20 cellular contexts compared by ENCODE assay signal in genomic region chr11:120260616-120261015, GRCh38. TPM values are rescaled to one million over a fixed set of nuclear protein-coding genes. Genes with fewer than 3 reads are reported as not detected.
DNase-seq lines count a peak whose midpoint lies in the region; ATAC-seq and TF ChIP-seq lines count a peak whose summit lies in the region.
"Had no signal": no experiment of that assay in that cellular context is flagged by ENCODE, and none has a peak within 500 bp of the region (broad histone marks: within the 10 kb centered on the region; RNA-seq: fewer than 3 reads in every experiment).

No MANE protein-coding gene starts in this region.

- TF ChIP-seq CTCF in chondrocyte (IDR thresholded peaks at IDR 0.05) (no peak), neural crest cell (conservative IDR thresholded peaks at IDR 0.05) (no peak), spleen (IDR thresholded peaks at IDR 0.05 in 8 of 11, conservative IDR thresholded peaks at IDR 0.05 in 3 of 11) (no peak)

- H3K4me3 Mint-ChIP-seq in chondrocyte (ENCODE audit: unreplicated experiment) (no peak overlapping the region), neural crest cell (no peak overlapping the region)
- H3K4me3 Mint-ChIP-seq: CD4-positive, alpha-beta memory T cell had no signal

- TF ChIP-seq POLR2A in spleen (IDR thresholded peaks at IDR 0.05), result no peak

- no peak overlapping the region for H3K27ac Mint-ChIP-seq in chondrocyte (ENCODE audit: unreplicated experiment)
- peak overlapping the region; percentile 31 for H3K27ac Mint-ChIP-seq in neural crest cell (ENCODE audit: unreplicated experiment)

- ATAC-seq in GM21360 (IDR thresholded peaks at IDR 0.05; ENCODE audit: unreplicated experiment) (no peak), HG03025 (IDR thresholded peaks at IDR 0.05; ENCODE audit: low FRiP score, unreplicated experiment) (no peak), HG02610 (IDR thresholded peaks at IDR 0.05; ENCODE audit: unreplicated experiment) (no peak)

- H3K27me3 ChIP-seq in spleen (replicated peaks in 1 of 7), result peaks cover 0 to 64% (median 19%) of the 10 kb centered on the region in 7 donors

- H3K27me3 Mint-ChIP-seq in chondrocyte (ENCODE audit: low read depth) (peaks cover 70% of the 10 kb centered on the region), neural crest cell (ENCODE audit: low read depth) (peaks cover 27% of the 10 kb centered on the region)

- H3K4me1 Mint-ChIP-seq in chondrocyte (ENCODE audit: low read depth) (no peaks in the 10 kb centered on the region), neural crest cell (peaks cover 4% of the 10 kb centered on the region)
- H3K4me1 Mint-ChIP-seq: CD4-positive, alpha-beta memory T cell had no signal

- no peaks in the 10 kb centered on the region for H3K36me3 ChIP-seq in spleen

- no peak overlapping the region for H3K4me3 ChIP-seq in spleen

- H3K27ac ChIP-seq in spleen, result no peak overlapping the region

- intact Hi-C loops in spleen (cut with DNase I; ENCODE audit: low total_unique reads), result no loop called here

- peaks cover 0 to 2% (median 0%) of the 10 kb centered on the region in 6 donors for H3K4me1 ChIP-seq in spleen

- H3K36me3 Mint-ChIP-seq in chondrocyte (ENCODE audit: low read depth) (no peaks in the 10 kb centered on the region), neural crest cell (ENCODE audit: low read depth) (no peaks in the 10 kb centered on the region)
- H3K36me3 Mint-ChIP-seq: CD4-positive, alpha-beta memory T cell had no signal

- WGBS in spleen, 5 donors, result 80 to 91% (median 89%) methylated on average over 7 of the region's 7 CpGs

- DNase-seq in chondrocyte (ENCODE audit: low spot score) (peak; percentile 25), neural crest cell (ENCODE audit: low read depth, low spot score) (no peak), spleen (peak; percentile 23), NOMO-1 (lab: John Stamatoyannopoulos, UW; ENCODE audit: unreplicated experiment in 2 of 2) (no peak)
- DNase-seq: C1 segment of cervical spinal cord; Calu3; CD4-positive, alpha-beta memory T cell; COR-L47; DMS53; DMS79 treated with DMSO at 0.1 percent for 48 hours; GF-D8; GOT3; H7; HCEC 1CT had no signal

- H3K9me3 Mint-ChIP-seq in chondrocyte (ENCODE audit: low read depth) (no peaks in the 10 kb centered on the region), neural crest cell (no peaks in the 10 kb centered on the region)
- H3K9me3 Mint-ChIP-seq: CD4-positive, alpha-beta memory T cell had no signal

- no peaks in the 10 kb centered on the region for H3K9me3 ChIP-seq in spleen

RNA-seq across cellular contexts. Expression of gene POU2F3, which starts 20.7 kb away (rescaled TPM):
- total RNA-seq in chondrocyte (not detected in 3 replicates), neural crest cell (not detected in 2 replicates), spleen (under 1 TPM in 3 of 7 donors, not detected in 4; 0.22 to 0.27 (median 0.26) TPM)
- under 1 TPM; 0.04 to 0.16 (median 0.05) TPM for polyA plus RNA-seq in spleen
- total RNA-seq: A673; CD4-positive, alpha-beta memory T cell; Daoy; G401; H7 had no signal
- polyA plus RNA-seq: CD4-positive, alpha-beta memory T cell had no signal

RNA-seq across cellular contexts. Expression of gene OAF, which starts 49.8 kb away (rescaled TPM):
- total RNA-seq in chondrocyte, result 5.7 to 12.8 TPM (median 6.6 TPM) in 3 replicates
- 40.2 and 41.3 TPM in 2 replicates for total RNA-seq in neural crest cell
- 100 to 1,000 TPM in 1 of 7 donors, 10 to 100 TPM in 6; 28.3 to 148 (median 82.6) TPM for total RNA-seq in spleen
- 10 to 100 TPM; 10.6 to 44.1 (median 20.5) TPM for polyA plus RNA-seq in spleen

Comparison
In these comparisons a context has a peak if more than half of its experiments do, and no peak if none do; other contexts are left out.
1. DNase-seq: peak in chondrocyte (single experiment) and spleen (single experiment); none in neural crest cell (single experiment) and NOMO-1 (0 of 2).